In the genomic region with DNA sequence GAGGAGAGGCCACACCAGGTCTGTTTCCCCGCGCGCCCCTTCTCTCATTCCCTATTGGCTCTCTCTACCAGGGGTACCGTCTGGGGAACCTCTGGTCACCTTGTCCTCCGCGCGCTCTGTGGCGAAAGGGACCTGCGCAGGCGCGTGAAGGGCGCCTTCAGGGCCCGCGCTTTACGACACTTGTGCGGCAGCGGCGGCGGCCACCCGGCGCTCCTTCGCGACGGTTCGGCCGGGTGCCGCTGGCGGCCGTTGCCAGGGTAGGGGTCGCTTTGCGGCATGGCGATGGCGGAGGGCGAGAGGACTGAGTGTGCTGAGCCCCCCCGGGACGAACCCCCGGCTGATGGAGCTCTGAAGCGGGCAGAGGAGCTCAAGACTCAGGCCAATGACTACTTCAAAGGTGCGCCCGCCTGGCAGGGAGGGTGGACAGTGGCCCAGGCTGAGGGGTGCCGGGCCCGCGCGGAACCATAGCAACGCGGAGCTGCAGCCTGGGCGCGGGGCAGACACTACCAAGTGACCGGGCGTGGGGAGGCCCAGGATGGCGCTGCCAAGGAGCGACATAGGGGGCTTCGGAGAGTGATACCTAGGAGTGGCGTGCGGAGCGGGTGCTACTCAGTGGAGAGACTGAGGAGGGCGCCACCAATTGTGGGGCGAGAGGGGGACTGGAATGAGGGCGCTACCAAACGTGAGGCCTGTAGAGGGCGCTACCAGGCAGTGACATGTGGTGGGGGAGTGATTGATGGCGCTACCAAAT, we compare ENCODE assay signal across 8 cellular contexts. TPM values are rescaled to one million over a fixed set of nuclear protein-coding genes. Genes with fewer than 3 reads are reported as not detected.
DNase-seq lines count a peak whose midpoint lies in the region; ATAC-seq, FAIRE-seq and TF ChIP-seq lines count a peak whose summit lies in the region.

PPP5C (plus strand) TSS at position 267 of the 751 bp plus-strand sequence; CDS start at position 277, 10 bp downstream.

- no peaks in the 10 kb centered on the region for H4K20me1 ChIP-seq in HepG2 (ENCODE audit: insufficient read depth, low read length)

- peak; percentile 58 for ATAC-seq in HG03521 (IDR thresholded peaks at IDR 0.05; ENCODE audit: unreplicated experiment)
- ATAC-seq in HepG2, result peak; percentile 90

- DNase-seq in BJ (ENCODE audit: low read depth) (peak; percentile 39), GM19240 (ENCODE audit: insufficient read length, low spot score) (peak; percentile 96), NCI-H748 (lab: John Stamatoyannopoulos, UW; ENCODE audit: unreplicated experiment) (peak; percentile 99), dermis blood vessel endothelial cell (peak; percentile 96), HepG2 (ENCODE audit: low spot score) (peak; percentile 87)
- peak; percentile 78 to 80 for DNase-seq in activated CD4-positive, alpha-beta T cell treated with anti-CD3 and anti-CD28 coated beads, Interleukin-2, amount 50 U/mL, for 4 hours
- DNase-seq in stimulated activated CD4-positive, alpha-beta T cell treated with anti-CD3 and anti-CD28 coated beads, Interleukin-4, amount 100 ng/mL, for 1 hour, result peak; percentile 88

- 1% methylated on average over 14 of the region's 62 CpGs for WGBS in HepG2 (ENCODE audit: low lambda C conversion rate)

- H3K4me3 ChIP-seq in BJ (ENCODE audit: low read depth, low read length) (peak within 1 kb of the TSS; percentile 100), HepG2 (replicated peaks in 1 of 3; ENCODE audit: insufficient read depth in 1 of 3, low read depth in 2 of 3, low read length in 3 of 3) (peak within 1 kb of the TSS; percentile 92 to 95 (median 94))

- H3K79me2 ChIP-seq in HepG2 (ENCODE audit: insufficient read depth, low read length), result peaks cover 35% of the 10 kb centered on the region

- H3K27ac ChIP-seq in HepG2 (ENCODE audit: extremely low read length, insufficient read depth, low read length), result peak within 1 kb of the TSS; percentile 78

- peak; percentile 63; the same call in 1 of the 2 replicates for TF ChIP-seq RAD21 in HepG2 (CRISPR knock-in tag; IDR thresholded peaks at IDR 0.05)

- H3K36me3 ChIP-seq in BJ (ENCODE audit: control insufficient read depth, insufficient read depth, low read length), result no peaks in the 10 kb centered on the region
- peaks cover 2 to 5% of the 10 kb centered on the region in 2 experiments; a peak in 1 of 5 replicates for H3K36me3 ChIP-seq in HepG2 (replicated peaks in 1 of 2; ENCODE audit: control insufficient read depth in 1 of 2, insufficient read depth in 2 of 2, low read length in 2 of 2)

- TSS peak; percentile 81 for BruUV-seq in HepG2 (replicated peaks; lab: Mats Ljungman, UMichigan)

- TF ChIP-seq EP300 in HepG2 (IDR thresholded peaks at IDR 0.05; ENCODE audit: low read depth in 2 of 2, low read length in 2 of 2), result no peak
- no peak for TF ChIP-seq EP300 in HepG2 (CRISPR knock-in tag; IDR thresholded peaks at IDR 0.05; ENCODE audit: borderline replicate concordance)

- H2AFZ ChIP-seq in HepG2 (ENCODE audit: low read length), result peak within 1 kb of the TSS; percentile 67

- peak within 1 kb of the TSS; percentile 95 for H3K4me2 ChIP-seq in HepG2 (ENCODE audit: low read depth, low read length)

- H3K27me3 ChIP-seq in BJ (ENCODE audit: control insufficient read depth, insufficient read depth, low read length), result no peaks in the 10 kb centered on the region; the same call in 1 of the 2 replicates
- H3K27me3 ChIP-seq in HepG2 (ENCODE audit: control insufficient read depth in 1 of 2, insufficient read depth in 2 of 2, low read length in 2 of 2), result no peaks in the 10 kb centered on the region; a peak in 1 of 5 replicates

- peaks cover 66% of the 10 kb centered on the region for H3K4me1 ChIP-seq in HepG2 (ENCODE audit: insufficient read depth, low read length)

- POLR2A ChIA-PET in BJ (lab: Charles Lee) (interaction anchor here (0.5 kb wide), 1 partner anchor 197 kb away, joined by 6 read pairs; no protein-coding TSS in a partner anchor), HepG2 (lab: Yijun Ruan, JAX) (interaction anchor here (0.7 to 1.0 kb wide), 2 partner anchors 8 to 48 kb away, joined by 5 to 8 read pairs; no protein-coding TSS in a partner anchor)

- peak; percentile 63 to 80 for TF ChIP-seq POLR2A in HepG2 (IDR thresholded peaks at IDR 0.05; ENCODE audit: insufficient read depth in 1 of 2, low read depth in 2 of 2, low read length in 2 of 2)

- H3K9me3 ChIP-seq in HepG2 (ENCODE audit: low read length), result no peaks in the 10 kb centered on the region

- peak; percentile 37 for FAIRE-seq in HepG2 (lab: Jason Lieb, UNC)

- CTCF ChIA-PET in BJ (lab: Yijun Ruan, JAX), result interaction anchor here (0.7 to 1.6 kb wide), 19 partner anchors 11 to 203 kb away, joined by 3 to 8 read pairs (median 4); no protein-coding TSS in a partner anchor
- CTCF ChIA-PET in HepG2 (lab: Yijun Ruan, JAX; ENCODE audit: low intra/inter-chr PET ratio, low total read pairs), result interaction anchor here (1.0 to 1.3 kb wide), 3 partner anchors 65 to 66 kb away, joined by 4 read pairs; no protein-coding TSS in a partner anchor

- TF ChIP-seq CTCF in BJ (IDR thresholded peaks at IDR 0.05; ENCODE audit: insufficient read depth, low read depth, low read length) (peak; percentile 96), HepG2 (CRISPR knock-in tag; IDR thresholded peaks at IDR 0.05) (peak; percentile 93)

- in situ Hi-C loops in HepG2 (cut with HindIII; ENCODE audit: extremely low pct_ligation_motif_present, low pct_unique_long_range_greater_than_20kb), result no loop called here

- H3K9ac ChIP-seq in HepG2 (ENCODE audit: insufficient read depth, low read depth, low read length), result peak within 1 kb of the TSS; percentile 72

- intact Hi-C loops in HepG2 (cut with micrococcal nuclease; ENCODE audit: unreplicated experiment), result loop anchor here (5.0 kb wide), 1 partner anchor 65 kb away; no protein-coding TSS in a partner anchor

TF ChIP-seq in HepG2, 621 proteins besides CTCF, POLR2A, EP300 and RAD21 (continues in another document):
- TF ChIP-seq, protein P1, sequence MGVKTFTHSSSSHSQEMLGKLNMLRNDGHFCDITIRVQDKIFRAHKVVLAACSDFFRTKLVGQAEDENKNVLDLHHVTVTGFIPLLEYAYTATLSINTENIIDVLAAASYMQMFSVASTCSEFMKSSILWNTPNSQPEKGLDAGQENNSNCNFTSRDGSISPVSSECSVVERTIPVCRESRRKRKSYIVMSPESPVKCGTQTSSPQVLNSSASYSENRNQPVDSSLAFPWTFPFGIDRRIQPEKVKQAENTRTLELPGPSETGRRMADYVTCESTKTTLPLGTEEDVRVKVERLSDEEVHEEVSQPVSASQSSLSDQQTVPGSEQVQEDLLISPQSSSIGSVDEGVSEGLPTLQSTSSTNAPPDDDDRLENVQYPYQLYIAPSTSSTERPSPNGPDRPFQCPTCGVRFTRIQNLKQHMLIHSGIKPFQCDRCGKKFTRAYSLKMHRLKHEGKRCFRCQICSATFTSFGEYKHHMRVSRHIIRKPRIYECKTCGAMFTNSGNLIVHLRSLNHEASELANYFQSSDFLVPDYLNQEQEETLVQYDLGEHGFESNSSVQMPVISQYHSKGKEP (CRISPR knock-in tag; IDR thresholded peaks at IDR 0.05), result no peak
- TF ChIP-seq FOXP1 (IDR thresholded peaks at IDR 0.05) (no peak), FOXP1 (CRISPR knock-in tag; IDR thresholded peaks at IDR 0.05) (no peak), SP140L (CRISPR knock-in tag; IDR thresholded peaks at IDR 0.05; ENCODE audit: borderline replicate concordance) (no peak), BCL6 (CRISPR knock-in tag; IDR thresholded peaks at IDR 0.05) (no peak)
- TF ChIP-seq, protein P2, sequence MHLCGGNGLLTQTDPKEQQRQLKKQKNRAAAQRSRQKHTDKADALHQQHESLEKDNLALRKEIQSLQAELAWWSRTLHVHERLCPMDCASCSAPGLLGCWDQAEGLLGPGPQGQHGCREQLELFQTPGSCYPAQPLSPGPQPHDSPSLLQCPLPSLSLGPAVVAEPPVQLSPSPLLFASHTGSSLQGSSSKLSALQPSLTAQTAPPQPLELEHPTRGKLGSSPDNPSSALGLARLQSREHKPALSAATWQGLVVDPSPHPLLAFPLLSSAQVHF (CRISPR knock-in tag; IDR thresholded peaks at IDR 0.05), result peak; percentile 43; the same call in 1 of the 2 replicates

RNA-seq across cellular contexts. Expression of gene PPP5C, which starts in this region (rescaled TPM):
- polyA plus RNA-seq in BJ (2011; rRNA removed), result 89.7 and 123 TPM in 2 replicates
- 63.8 and 87.0 TPM in 2 replicates for polyA minus RNA-seq in BJ (2011; rRNA and poly(A)+ RNA removed)
- 88.8 and 113 TPM in 2 replicates for total RNA-seq in dermis blood vessel endothelial cell
- 38.2 and 41.6 TPM in 2 replicates for total RNA-seq in HepG2 (2016; rRNA removed; fragmentation: Illumina TruSeq; extraction: Trizol)
- total RNA-seq in HepG2 (2016; cell fraction: cytosol; rRNA removed; fragmentation: Illumina TruSeq; extraction: Trizol; ENCODE audit: low read depth), result 6.6 and 9.3 TPM in 2 replicates
- total RNA-seq in HepG2 (2016; cell fraction: insoluble cytoplasmic fraction; rRNA removed; fragmentation: Illumina TruSeq; extraction: Trizol), result 33.6 and 40.9 TPM in 2 replicates
- 12.2 and 12.3 TPM in 2 replicates for total RNA-seq in HepG2 (2016; cell fraction: membrane; rRNA removed; fragmentation: Illumina TruSeq; extraction: Trizol)
- total RNA-seq in HepG2 (2016; cell fraction: nucleus; rRNA removed; fragmentation: Illumina TruSeq; extraction: Trizol), result 31.3 and 44.2 TPM in 2 replicates
- polyA plus RNA-seq in HepG2 (2011; rRNA removed), result 67.9 and 68.5 TPM in 2 replicates
- polyA plus RNA-seq in HepG2 (2011; cell fraction: cytosol; rRNA removed), result 52.3 and 70.1 TPM in 2 replicates
- 118 and 133 TPM in 2 replicates for polyA plus RNA-seq in HepG2 (2011; cell fraction: nucleus; rRNA removed)
- polyA plus RNA-seq in HepG2 (2012), result 33.2 and 36.7 TPM in 2 replicates
- 3.4 and 4.4 TPM in 2 replicates for polyA plus RNA-seq in HepG2 (2016; cell fraction: cytosol; fragmentation: Illumina TruSeq; extraction: Trizol; ENCODE audit: low read depth)
- 45.7 and 54.9 TPM in 2 replicates for polyA plus RNA-seq in HepG2 (2016; cell fraction: insoluble cytoplasmic fraction; fragmentation: Illumina TruSeq; extraction: Trizol; ENCODE audit: low read depth)
- 6.8 and 8.2 TPM in 2 replicates for polyA plus RNA-seq in HepG2 (2016; cell fraction: membrane; fragmentation: Illumina TruSeq; extraction: Trizol; ENCODE audit: low read depth)
- polyA plus RNA-seq in HepG2 (2016; cell fraction: nucleus; fragmentation: Illumina TruSeq; extraction: Trizol; ENCODE audit: insufficient read depth, low read depth), result 82.9 and 89.8 TPM in 2 replicates
- polyA minus RNA-seq in HepG2 (2011; rRNA and poly(A)+ RNA removed; ENCODE audit: low replicate concordance), result 92.2 and 144 TPM in 2 replicates
- polyA minus RNA-seq in HepG2 (2011; cell fraction: cytosol; rRNA and poly(A)+ RNA removed), result 26.7 and 26.9 TPM in 2 replicates
- polyA minus RNA-seq in HepG2 (2011; cell fraction: nucleus; rRNA and poly(A)+ RNA removed), result 63.0 and 66.9 TPM in 2 replicates

Comparison
In these comparisons a context has a peak if more than half of its experiments do, and no peak if none do; other contexts are left out.
1. Peak in every context shown above with its lines: DNase-seq, ATAC-seq, H3K4me3 ChIP-seq and H3K27ac ChIP-seq.
2. DNase-seq: peak in every context shown above with its lines; median percentile 99 in NCI-H748; 96 in GM19240; 96 in dermis blood vessel endothelial cell; 88 in stimulated activated CD4-positive, alpha-beta T cell treated with anti-CD3 and anti-CD28 coated beads, Interleukin-4, amount 100 ng/mL, for 1 hour; 87 in HepG2; 79 in activated CD4-positive, alpha-beta T cell treated with anti-CD3 and anti-CD28 coated beads, Interleukin-2, amount 50 U/mL, for 4 hours; 39 in BJ.